Comparison of ENCODE assay signal across 27 cellular contexts in the genomic region with DNA sequence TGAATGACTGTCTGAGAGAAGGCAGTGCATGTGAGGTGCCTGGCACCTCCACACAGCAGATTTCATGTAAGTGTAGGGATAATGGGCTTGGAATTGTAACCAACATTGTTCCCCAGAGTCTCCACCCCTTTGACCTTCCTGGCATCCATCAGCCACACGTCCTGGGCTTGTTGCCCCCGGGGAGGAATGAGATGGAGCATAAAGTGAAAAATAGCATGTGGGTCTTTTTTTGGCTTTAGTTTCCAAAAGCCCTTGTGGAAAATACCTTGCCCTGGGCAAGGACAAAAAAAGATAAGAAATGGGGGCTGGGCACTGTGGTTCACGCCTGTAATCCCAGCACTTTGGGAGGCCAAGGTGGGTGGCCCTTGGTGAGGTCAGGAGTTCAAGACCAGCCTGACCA.
DNase-seq lines count a peak whose midpoint lies in the region; ATAC-seq, FAIRE-seq and TF ChIP-seq lines count a peak whose summit lies in the region.
"Had no signal": no experiment of that assay in that cellular context is flagged by ENCODE, and none has a peak within 500 bp of the region (broad histone marks: within the 10 kb centered on the region; RNA-seq: fewer than 3 reads in every experiment).

No MANE protein-coding gene starts in this region.

- H3K56ac ChIP-seq in H1 (replicated peaks; ENCODE audit: insufficient read length, low read depth, low read length) = no peak overlapping the region

- H3K14ac ChIP-seq in H1 (ENCODE audit: insufficient read length) = no peak overlapping the region

- peak overlapping the region; percentile 13; the same call in 1 of the 2 replicates for H2BK20ac ChIP-seq in H1 (ENCODE audit: low read length)

- TF ChIP-seq EP300 in H1 (IDR thresholded peaks at IDR 0.05; ENCODE audit: borderline replicate concordance in 1 of 2, low read depth in 2 of 2, low read length in 2 of 2) = no peak
- TF ChIP-seq EP300 in esophagus muscularis mucosa (IDR thresholded peaks at IDR 0.05) = no peak

- H3K27me3 ChIP-seq in H1 (replicated peaks in 1 of 4; ENCODE audit: control insufficient read depth in 3 of 4, extremely low read depth in 1 of 4, insufficient read depth in 3 of 4, low read length in 3 of 4) = no peaks in the 10 kb centered on the region; a peak in 1 of 7 replicates
- H3K27me3 ChIP-seq in esophagus muscularis mucosa = no peaks in the 10 kb centered on the region
- no peaks in the 10 kb centered on the region for H3K27me3 ChIP-seq in A673 (replicated peaks; ENCODE audit: insufficient read depth, low read depth, low read length, poor library complexity)

- WGBS in H1 (ENCODE audit: extremely low coverage in 1 of 2, insufficient coverage in 1 of 2, insufficient read length in 1 of 2, insufficient replicate concordance in 2 of 2, low coverage in 1 of 2, low lambda C conversion rate in 2 of 2, missing lambda C conversion rate in 1 of 2), 2 experiments = 86% methylated on average over 3 of the region's 3 CpGs; no CpG with 5 or more reads in 1 of the 2 experiments
- 33% methylated on average over 3 of the region's 3 CpGs for WGBS in esophagus muscularis mucosa

- no peak overlapping the region for H3K4me3 ChIP-seq in H1 (ENCODE audit: extremely low read depth in 1 of 4, insufficient read depth in 2 of 4, low read depth in 3 of 4, low read length in 4 of 4)
- H3K4me3 ChIP-seq in esophagus muscularis mucosa = no peak overlapping the region
- H3K4me3 ChIP-seq in A673 (ENCODE audit: low read depth, low read length, poor library complexity, severe bottlenecking) = no peak overlapping the region
- H3K4me3 ChIP-seq: A549, GM12878 had no signal

- no peak overlapping the region for H3K4ac ChIP-seq in H1 (replicated peaks; ENCODE audit: insufficient read length, low read depth, low read length)

- no peak overlapping the region for H2AFZ ChIP-seq in H1 (ENCODE audit: low read length)

- no peak overlapping the region for H3K9ac ChIP-seq in H1 (replicated peaks in 1 of 4; ENCODE audit: extremely low read depth in 1 of 4, low read depth in 3 of 4, low read length in 3 of 4)
- H3K9ac ChIP-seq: SK-N-SH had no signal

- H2BK15ac ChIP-seq in H1 (ENCODE audit: low read length) = no peak overlapping the region; the same call in 1 of the 2 replicates

- H3K36me3 ChIP-seq in H1 (ENCODE audit: control insufficient read depth in 2 of 4, insufficient read depth in 4 of 4, low read length in 3 of 4) (no peaks in the 10 kb centered on the region), esophagus muscularis mucosa (no peaks in the 10 kb centered on the region), A673 (ENCODE audit: insufficient read depth, low read length, poor library complexity, severe bottlenecking) (no peaks in the 10 kb centered on the region)

- peaks cover 15% of the 10 kb centered on the region for H3K9me3 Mint-ChIP-seq in nephron progenitor cell

- peaks cover 62% of the 10 kb centered on the region for H3K4me1 Mint-ChIP-seq in nephron progenitor cell
- H3K4me1 Mint-ChIP-seq: CD4-positive, alpha-beta memory T cell had no signal

- no peak overlapping the region for H3K4me3 Mint-ChIP-seq in nephron progenitor cell
- H3K4me3 Mint-ChIP-seq: CD4-positive, alpha-beta memory T cell; IgD-negative memory B cell had no signal

- H4K20me1 ChIP-seq in H1 (replicated peaks in 1 of 2; ENCODE audit: control insufficient read depth in 1 of 2, insufficient read depth in 2 of 2, low read length in 2 of 2) = no peaks in the 10 kb centered on the region

- peak; percentile 23 for DNase-seq in ELF-1 (ENCODE audit: low read depth, low spot score)
- DNase-seq in M059J (ENCODE audit: low read depth) = peak; percentile 88
- DNase-seq in H1 (ENCODE audit: low read depth in 1 of 2, low spot score in 2 of 2) = no peak
- DNase-seq in nephron progenitor cell = peak; percentile 39
- DNase-seq in esophagus muscularis mucosa (ENCODE audit: extremely low spot score) = no peak
- no peak for DNase-seq in A673 (ENCODE audit: low spot score)
- DNase-seq: C1 segment of cervical spinal cord; CD4-positive, alpha-beta memory T cell; COR-L47; GDM1; NCI-H1092; NCI-H1436; NCI-H1930; NCI-H2107; NCI-H446; NCI-H524 treated with DMSO at 0.1 percent for 48 hours; NCI-H774; SHP77 treated with DMSO at 0.1 percent for 48 hours; SW 1271 had no signal

- no peaks in the 10 kb centered on the region; a peak in 1 of 7 replicates for H3K4me1 ChIP-seq in H1 (replicated peaks in 1 of 4; ENCODE audit: control insufficient read depth in 3 of 4, insufficient read depth in 4 of 4, low read length in 3 of 4)
- peaks cover 0 to 16% (median 8%) of the 10 kb centered on the region in 4 donors for H3K4me1 ChIP-seq in esophagus muscularis mucosa
- H3K4me1 ChIP-seq in A673 (ENCODE audit: insufficient read depth, low read length, poor library complexity, severe bottlenecking) = no peaks in the 10 kb centered on the region
- H3K4me1 ChIP-seq: A549 had no signal

- H2BK120ac ChIP-seq in H1 (replicated peaks; ENCODE audit: low read depth, low read length) = no peak overlapping the region

- no peak overlapping the region for H4K8ac ChIP-seq in H1 (ENCODE audit: extremely low read depth, insufficient read depth, low read length)

- no peaks in the 10 kb centered on the region for H3K23me2 ChIP-seq in H1 (ENCODE audit: low read depth, low read length)

- FAIRE-seq in H1 (lab: Jason Lieb, UNC) = no peak
- FAIRE-seq: A549, GM12878, GM19239, H54, RCC 7860 had no signal

- H2AK5ac ChIP-seq in H1 (ENCODE audit: low read depth, low read length) = no peak overlapping the region

- H3K27ac ChIP-seq in H1 (ENCODE audit: low read depth, low read length) = no peak overlapping the region
- H3K27ac ChIP-seq in esophagus muscularis mucosa (replicated peaks in 1 of 4) = no peak overlapping the region
- no peak overlapping the region for H3K27ac ChIP-seq in A673 (ENCODE audit: low read depth, low read length, poor library complexity, severe bottlenecking)

- intact Hi-C loops in esophagus muscularis mucosa (cut with DNase I) = no loop called here
- intact Hi-C loops in A673 (cut with micrococcal nuclease; ENCODE audit: unreplicated experiment) = no loop called here

- peaks cover 22% of the 10 kb centered on the region for H3K27me3 Mint-ChIP-seq in nephron progenitor cell (ENCODE audit: low read depth, poor library complexity)

- TF ChIP-seq CTCF in H1 (IDR thresholded peaks at IDR 0.05; ENCODE audit: control extremely low read depth in 1 of 3, insufficient read depth in 1 of 3, low read depth in 1 of 3, low read length in 3 of 3) (no peak), nephron progenitor cell (IDR thresholded peaks at IDR 0.05) (no peak), esophagus muscularis mucosa (IDR thresholded peaks at IDR 0.05) (no peak), A673 (conservative IDR thresholded peaks at IDR 0.05; ENCODE audit: low read depth, low read length) (no peak)

- no peaks in the 10 kb centered on the region for H3K79me2 ChIP-seq in H1 (ENCODE audit: control insufficient read depth in 1 of 2, insufficient read depth in 2 of 2, low read length in 2 of 2)

- H3K23ac ChIP-seq in H1 (ENCODE audit: insufficient read length) = no peak overlapping the region

- no peak overlapping the region for H4K5ac ChIP-seq in H1 (ENCODE audit: insufficient read length, low read depth, low read length)

- no peak for ATAC-seq in GM18517 (IDR thresholded peaks at IDR 0.05; ENCODE audit: unreplicated experiment)
- ATAC-seq: A549, GM12878 had no signal

- TF ChIP-seq POLR2A in H1 (IDR thresholded peaks at IDR 0.05; ENCODE audit: control extremely low read depth in 1 of 2, low read depth in 2 of 2, low read length in 2 of 2) (no peak), esophagus muscularis mucosa (IDR thresholded peaks at IDR 0.05; ENCODE audit: low read depth) (no peak)

- no peaks in the 10 kb centered on the region for H3K36me3 Mint-ChIP-seq in nephron progenitor cell (ENCODE audit: low read depth)
- H3K36me3 Mint-ChIP-seq: CD4-positive, alpha-beta memory T cell had no signal

- POLR2A ChIA-PET in H1 (lab: Charles Lee; ENCODE audit: partially characterized antibody) = no interaction called here
- POLR2A ChIA-PET in A673 (lab: Charles Lee; ENCODE audit: low non-redundant PET) = no interaction called here

- no peak overlapping the region for H3K4me2 ChIP-seq in H1 (ENCODE audit: insufficient read depth in 1 of 2, low read depth in 2 of 2, low read length in 2 of 2)
- H3K4me2 ChIP-seq: A549, SK-N-SH had no signal

- H3K79me1 ChIP-seq in H1 (ENCODE audit: low read depth, low read length) = no peaks in the 10 kb centered on the region

- no peak overlapping the region for H4K91ac ChIP-seq in H1 (replicated peaks; ENCODE audit: insufficient read length, low read length)

- no peak overlapping the region for H3K18ac ChIP-seq in H1 (ENCODE audit: extremely low read depth, low read length)

- no peak overlapping the region for H3K27ac Mint-ChIP-seq in nephron progenitor cell
- H3K27ac Mint-ChIP-seq: CD4-positive, alpha-beta memory T cell; IgD-negative memory B cell had no signal

- H3K9me3 ChIP-seq in H1 (ENCODE audit: insufficient read depth in 2 of 2, low read depth in 1 of 2, low read length in 1 of 2) (no peaks in the 10 kb centered on the region), esophagus muscularis mucosa (no peaks in the 10 kb centered on the region), A673 (ENCODE audit: low read depth, low read length, poor library complexity, severe bottlenecking) (no peaks in the 10 kb centered on the region)
- H3K9me3 ChIP-seq: SK-N-SH had no signal

- no TSS peak for BruUV-seq in A673 (replicated peaks; lab: Mats Ljungman, UMichigan)

- H2BK5ac ChIP-seq in H1 (ENCODE audit: low read depth, low read length) = no peak overlapping the region

- H2BK12ac ChIP-seq in H1 (ENCODE audit: low read depth, low read length) = no peak overlapping the region

- CTCF ChIA-PET in H1 (lab: Charles Lee; ENCODE audit: partially characterized antibody) = no interaction called here
- CTCF ChIA-PET in A673 (lab: Charles Lee) = no interaction called here

- TF ChIP-seq RAD21 in H1 (IDR thresholded peaks at IDR 0.05 in 1 of 2, conservative IDR thresholded peaks at IDR 0.05 in 1 of 2; ENCODE audit: low read depth in 2 of 2, low read length in 2 of 2) = no peak

TF ChIP-seq in H1, 55 proteins besides CTCF, POLR2A, EP300 and RAD21 (continues in another document):
- no peak for TF ChIP-seq SIRT6 (IDR thresholded peaks at IDR 0.05; ENCODE audit: low read length)
- TF ChIP-seq SP2 (IDR thresholded peaks at IDR 0.05; ENCODE audit: low read length) = no peak

Comparison
In these comparisons a context has a peak if more than half of its experiments do, and no peak if none do; other contexts are left out.
1. DNase-seq: peak in ELF-1 (single experiment), M059J (single experiment) and nephron progenitor cell (single experiment); none in H1 (0 of 2), esophagus muscularis mucosa (single experiment) and A673 (single experiment).